ENCODE assay signal across 1 cellular context in genomic region chr16:56145369-56145768, GRCh38.
TF ChIP-seq lines count a peak whose summit lies in the region.

No MANE protein-coding gene starts in this region.

TF ChIP-seq in GM23338, 12 proteins besides CTCF, POLR2A, EP300 and RAD21 (continued from another document):
- TF ChIP-seq, protein P1, sequence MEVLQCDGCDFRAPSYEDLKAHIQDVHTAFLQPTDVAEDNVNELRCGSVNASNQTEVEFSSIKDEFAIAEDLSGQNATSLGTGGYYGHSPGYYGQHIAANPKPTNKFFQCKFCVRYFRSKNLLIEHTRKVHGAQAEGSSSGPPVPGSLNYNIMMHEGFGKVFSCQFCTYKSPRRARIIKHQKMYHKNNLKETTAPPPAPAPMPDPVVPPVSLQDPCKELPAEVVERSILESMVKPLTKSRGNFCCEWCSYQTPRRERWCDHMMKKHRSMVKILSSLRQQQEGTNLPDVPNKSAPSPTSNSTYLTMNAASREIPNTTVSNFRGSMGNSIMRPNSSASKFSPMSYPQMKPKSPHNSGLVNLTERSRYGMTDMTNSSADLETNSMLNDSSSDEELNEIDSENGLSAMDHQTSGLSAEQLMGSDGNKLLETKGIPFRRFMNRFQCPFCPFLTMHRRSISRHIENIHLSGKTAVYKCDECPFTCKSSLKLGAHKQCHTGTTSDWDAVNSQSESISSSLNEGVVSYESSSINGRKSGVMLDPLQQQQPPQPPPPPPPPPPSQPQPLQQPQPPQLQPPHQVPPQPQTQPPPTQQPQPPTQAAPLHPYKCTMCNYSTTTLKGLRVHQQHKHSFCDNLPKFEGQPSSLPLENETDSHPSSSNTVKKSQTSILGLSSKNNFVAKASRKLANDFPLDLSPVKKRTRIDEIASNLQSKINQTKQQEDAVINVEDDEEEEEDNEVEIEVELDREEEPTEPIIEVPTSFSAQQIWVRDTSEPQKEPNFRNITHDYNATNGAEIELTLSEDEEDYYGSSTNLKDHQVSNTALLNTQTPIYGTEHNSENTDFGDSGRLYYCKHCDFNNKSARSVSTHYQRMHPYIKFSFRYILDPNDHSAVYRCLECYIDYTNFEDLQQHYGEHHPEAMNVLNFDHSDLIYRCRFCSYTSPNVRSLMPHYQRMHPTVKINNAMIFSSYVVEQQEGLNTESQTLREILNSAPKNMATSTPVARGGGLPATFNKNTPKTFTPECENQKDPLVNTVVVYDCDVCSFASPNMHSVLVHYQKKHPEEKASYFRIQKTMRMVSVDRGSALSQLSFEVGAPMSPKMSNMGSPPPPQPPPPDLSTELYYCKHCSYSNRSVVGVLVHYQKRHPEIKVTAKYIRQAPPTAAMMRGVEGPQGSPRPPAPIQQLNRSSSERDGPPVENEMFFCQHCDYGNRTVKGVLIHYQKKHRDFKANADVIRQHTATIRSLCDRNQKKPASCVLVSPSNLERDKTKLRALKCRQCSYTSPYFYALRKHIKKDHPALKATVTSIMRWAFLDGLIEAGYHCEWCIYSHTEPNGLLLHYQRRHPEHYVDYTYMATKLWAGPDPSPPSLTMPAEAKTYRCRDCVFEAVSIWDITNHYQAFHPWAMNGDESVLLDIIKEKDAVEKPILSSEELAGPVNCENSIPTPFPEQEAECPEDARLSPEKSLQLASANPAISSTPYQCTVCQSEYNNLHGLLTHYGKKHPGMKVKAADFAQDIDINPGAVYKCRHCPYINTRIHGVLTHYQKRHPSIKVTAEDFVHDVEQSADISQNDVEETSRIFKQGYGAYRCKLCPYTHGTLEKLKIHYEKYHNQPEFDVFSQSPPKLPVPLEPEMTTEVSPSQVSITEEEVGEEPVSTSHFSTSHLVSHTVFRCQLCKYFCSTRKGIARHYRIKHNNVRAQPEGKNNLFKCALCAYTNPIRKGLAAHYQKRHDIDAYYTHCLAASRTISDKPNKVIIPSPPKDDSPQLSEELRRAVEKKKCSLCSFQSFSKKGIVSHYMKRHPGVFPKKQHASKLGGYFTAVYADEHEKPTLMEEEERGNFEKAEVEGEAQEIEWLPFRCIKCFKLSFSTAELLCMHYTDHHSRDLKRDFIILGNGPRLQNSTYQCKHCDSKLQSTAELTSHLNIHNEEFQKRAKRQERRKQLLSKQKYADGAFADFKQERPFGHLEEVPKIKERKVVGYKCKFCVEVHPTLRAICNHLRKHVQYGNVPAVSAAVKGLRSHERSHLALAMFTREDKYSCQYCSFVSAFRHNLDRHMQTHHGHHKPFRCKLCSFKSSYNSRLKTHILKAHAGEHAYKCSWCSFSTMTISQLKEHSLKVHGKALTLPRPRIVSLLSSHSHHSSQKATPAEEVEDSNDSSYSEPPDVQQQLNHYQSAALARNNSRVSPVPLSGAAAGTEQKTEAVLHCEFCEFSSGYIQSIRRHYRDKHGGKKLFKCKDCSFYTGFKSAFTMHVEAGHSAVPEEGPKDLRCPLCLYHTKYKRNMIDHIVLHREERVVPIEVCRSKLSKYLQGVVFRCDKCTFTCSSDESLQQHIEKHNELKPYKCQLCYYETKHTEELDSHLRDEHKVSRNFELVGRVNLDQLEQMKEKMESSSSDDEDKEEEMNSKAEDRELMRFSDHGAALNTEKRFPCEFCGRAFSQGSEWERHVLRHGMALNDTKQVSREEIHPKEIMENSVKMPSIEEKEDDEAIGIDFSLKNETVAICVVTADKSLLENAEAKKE (CRISPR knock-in tag; IDR thresholded peaks at IDR 0.05): no peak
- TF ChIP-seq POLR2AphosphoS5 (IDR thresholded peaks at IDR 0.05; ENCODE audit: low read depth) (no peak), JUNB (IDR thresholded peaks at IDR 0.05; ENCODE audit: unreplicated experiment) (no peak), REST (IDR thresholded peaks at IDR 0.05; ENCODE audit: unreplicated experiment) (no peak)
TF ChIP-seq in GM23338: peak in this region for 0.
